9 cellular contexts compared by ENCODE assay signal in genomic region chr17:54969658-54970572, GRCh38. TPM values are rescaled to one million over a fixed set of nuclear protein-coding genes. Genes with fewer than 3 reads are reported as not detected.
DNase-seq lines count a peak whose midpoint lies in the region; ATAC-seq, FAIRE-seq and TF ChIP-seq lines count a peak whose summit lies in the region.
"Had no signal": no experiment of that assay in that cellular context is flagged by ENCODE, and none has a peak within 500 bp of the region (broad histone marks: within the 10 kb centered on the region; RNA-seq: fewer than 3 reads in every experiment).

No MANE protein-coding gene starts in this region.

- H3K9me3 ChIP-seq in SK-N-MC (ENCODE audit: low read depth, low read length) (no peaks in the 10 kb centered on the region), kidney (ENCODE audit: control insufficient read depth in 1 of 2, low read length in 2 of 2) (no peaks in the 10 kb centered on the region), stomach smooth muscle (ENCODE audit: control insufficient read depth in 2 of 2, low read length in 2 of 2) (no peaks in the 10 kb centered on the region)

- no peak for TF ChIP-seq CTCF in kidney (IDR thresholded peaks at IDR 0.05; ENCODE audit: borderline replicate concordance, extremely low read depth, insufficient read depth)

- H3K27ac ChIP-seq in SK-N-MC (no peak overlapping the region), kidney (ENCODE audit: low read depth in 2 of 2, low read length in 2 of 2) (peak overlapping the region; percentile 50 to 82), stomach smooth muscle (ENCODE audit: low read length) (peak overlapping the region; percentile 88)

- H3K36me3 ChIP-seq in SK-N-MC (ENCODE audit: insufficient read depth, low read length), result peaks cover 11% of the 10 kb centered on the region
- H3K36me3 ChIP-seq in kidney (ENCODE audit: control insufficient read depth in 1 of 2, insufficient read depth in 2 of 2, low read length in 2 of 2), result peaks cover 0 to under 1% of the 10 kb centered on the region in 2 donors
- H3K36me3 ChIP-seq in stomach smooth muscle (ENCODE audit: control insufficient read depth in 2 of 2, insufficient read depth in 2 of 2, low read length in 2 of 2), result no peaks in the 10 kb centered on the region

- no peaks in the 10 kb centered on the region for H3K27me3 ChIP-seq in stomach smooth muscle (ENCODE audit: control insufficient read depth in 1 of 2, insufficient read depth in 2 of 2, low read length in 2 of 2)

- intact Hi-C loops in kidney (cut with DNase I), result no loop called here

- peaks cover 5 to 12% of the 10 kb centered on the region in 2 donors for H3K4me1 ChIP-seq in kidney (ENCODE audit: control insufficient read depth in 1 of 2, insufficient read depth in 1 of 2, low read depth in 1 of 2, low read length in 2 of 2)
- H3K4me1 ChIP-seq in stomach smooth muscle (ENCODE audit: control insufficient read depth, insufficient read depth, low read length), result peaks cover 21% of the 10 kb centered on the region

- DNase-seq in DMS53 (lab: John Stamatoyannopoulos, UW), result peak; percentile 8
- DNase-seq in DMS53 treated with DMSO at 0.1 percent for 48 hours (lab: John Stamatoyannopoulos, UW; ENCODE audit: unreplicated experiment), result no peak
- DNase-seq in SK-N-MC (ENCODE audit: low read depth, low spot score), result no peak
- no peak for DNase-seq in kidney
- no peak for DNase-seq in activated CD4-positive, CD25-positive, alpha-beta regulatory T cell treated with anti-CD3 and anti-CD28 coated beads, Interleukin-2, amount 50 U/mL, for 72 hours
- DNase-seq in C1 segment of cervical spinal cord (lab: John Stamatoyannopoulos, UW), result no peak

- no peak for ATAC-seq in HG02610 (IDR thresholded peaks at IDR 0.05; ENCODE audit: unreplicated experiment)

- peak overlapping the region; percentile 98 for H3K9ac ChIP-seq in SK-N-MC (ENCODE audit: insufficient read length)
- peak overlapping the region; percentile 71 to 88 for H3K9ac ChIP-seq in kidney (ENCODE audit: low read length in 2 of 2)
- peak overlapping the region; percentile 89 to 95 for H3K9ac ChIP-seq in stomach smooth muscle (ENCODE audit: low read length in 2 of 2)

- FAIRE-seq in kidney (lab: Jason Lieb, UNC), result no peak
- FAIRE-seq: A204.1 had no signal

- peak overlapping the region; percentile 96 for H3K4me3 ChIP-seq in SK-N-MC
- peak overlapping the region; percentile 88 to 91 for H3K4me3 ChIP-seq in kidney (ENCODE audit: low read length in 2 of 2)
- H3K4me3 ChIP-seq in stomach smooth muscle (ENCODE audit: low read length in 2 of 2), result peak overlapping the region; percentile 88 to 89

RNA-seq across cellular contexts. Expression of gene STXBP4, which starts 1.4 kb away (rescaled TPM):
- total RNA-seq in kidney, result 20.2 TPM
- 4.5 TPM for polyA plus RNA-seq in kidney (ENCODE audit: insufficient read depth, low read depth, low replicate concordance)

RNA-seq across cellular contexts. Expression of gene COX11, which starts 1.5 kb away (rescaled TPM):
- total RNA-seq in kidney, result 64.9 TPM
- 52.7 TPM for polyA plus RNA-seq in kidney (ENCODE audit: insufficient read depth, low read depth, low replicate concordance)
